Comparison of ENCODE assay signal across 8 cellular contexts in the genomic region with DNA sequence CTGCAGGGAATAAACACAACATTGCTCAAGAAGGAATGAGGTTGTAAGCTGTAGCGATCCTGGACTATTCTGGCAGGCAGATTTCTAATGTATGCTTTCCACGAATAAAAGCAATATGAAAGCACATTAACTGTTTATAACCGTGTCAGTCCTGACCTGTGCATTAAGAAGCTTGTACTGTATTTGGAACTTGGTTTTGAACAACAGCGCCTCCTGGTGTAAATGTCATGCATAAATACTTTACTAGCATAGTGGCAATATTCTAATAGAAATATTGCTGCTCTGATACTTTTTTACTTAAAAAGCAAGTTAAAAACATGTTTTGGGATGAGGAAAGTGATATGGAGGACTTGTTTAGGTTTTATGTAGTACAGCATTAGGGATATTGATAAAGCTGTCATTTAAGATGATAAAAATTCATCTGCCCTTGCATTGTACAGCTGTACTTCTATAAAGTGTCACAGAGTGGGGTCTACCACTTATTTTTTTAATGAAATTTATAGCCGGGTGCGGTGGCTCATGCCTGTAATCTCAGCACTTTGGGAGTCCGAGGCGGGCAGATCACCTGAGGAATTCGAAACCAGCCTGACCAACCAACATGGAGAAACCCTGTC.
DNase-seq lines count a peak whose midpoint lies in the region; ATAC-seq, FAIRE-seq and TF ChIP-seq lines count a peak whose summit lies in the region.

No MANE protein-coding gene starts in this region.

- peaks cover 8% of the 10 kb centered on the region for H3K4me1 Mint-ChIP-seq in MCF 10A (ENCODE audit: insufficient read depth, unreplicated experiment)

- no peaks in the 10 kb centered on the region for H3K9me3 Mint-ChIP-seq in MCF 10A (ENCODE audit: unreplicated experiment)

- no peaks in the 10 kb centered on the region for H3K27me3 Mint-ChIP-seq in MCF 10A (ENCODE audit: insufficient read depth, unreplicated experiment)

- H3K36me3 Mint-ChIP-seq in MCF 10A (ENCODE audit: insufficient read depth, unreplicated experiment) = peaks cover 17% of the 10 kb centered on the region

- H3K4me1 ChIP-seq in keratinocyte (ENCODE audit: control insufficient read depth, extremely low read depth, insufficient read depth, low read length) = peaks cover 11% of the 10 kb centered on the region

- FAIRE-seq in keratinocyte (lab: Jason Lieb, UNC) = peak; percentile 69

- no peaks in the 10 kb centered on the region for H3K9me1 ChIP-seq in keratinocyte (ENCODE audit: control insufficient read depth, extremely low read depth, insufficient read depth, low read length)

- intact Hi-C loops in MCF 10A (cut with micrococcal nuclease) = loop anchor here (1.0 kb wide), 2 partner anchors 81 to 137 kb away; no protein-coding TSS in a partner anchor

- peak; percentile 56 for TF ChIP-seq CTCF in MCF 10A (IDR thresholded peaks at IDR 0.05; ENCODE audit: unreplicated experiment)
- peak in 2 of 3 experiments; percentile 58 to 66 for TF ChIP-seq CTCF in keratinocyte (optimal IDR thresholded peaks at IDR 0.05 in 1 of 3, IDR thresholded peaks at IDR 0.05 in 1 of 3, conservative IDR thresholded peaks at IDR 0.05 in 1 of 3; ENCODE audit: extremely low read depth in 1 of 3, insufficient read depth in 2 of 3, low read length in 3 of 3)

- no peak overlapping the region for H3K4me3 ChIP-seq in keratinocyte (ENCODE audit: control insufficient read depth in 2 of 3, extremely low read depth in 1 of 3, insufficient read depth in 2 of 3, low read depth in 1 of 3, low read length in 3 of 3)

- no peak overlapping the region for H3K27ac Mint-ChIP-seq in MCF 10A (ENCODE audit: low read depth, unreplicated experiment)

- no peaks in the 10 kb centered on the region for H3K79me2 ChIP-seq in keratinocyte (ENCODE audit: control insufficient read depth, insufficient read depth, low read length)

- no peaks in the 10 kb centered on the region for H4K20me1 ChIP-seq in keratinocyte (ENCODE audit: control insufficient read depth, extremely low read depth, insufficient read depth, low read length)

- no peaks in the 10 kb centered on the region for H3K9me3 ChIP-seq in keratinocyte (ENCODE audit: control insufficient read depth, low read depth, low read length)

- POLR2A ChIA-PET in MCF 10A (lab: Yijun Ruan, JAX) = interaction anchor here (0.7 to 1.2 kb wide), 4 partner anchors 8 to 138 kb away, joined by 3 to 5 read pairs (median 4); a partner anchor contains a TSS

- H3K27me3 ChIP-seq in keratinocyte (ENCODE audit: control insufficient read depth, extremely low read depth, insufficient read depth, low read length) = no peaks in the 10 kb centered on the region

- H3K9ac ChIP-seq in keratinocyte (ENCODE audit: control insufficient read depth, extremely low read depth, insufficient read depth, low read length) = no peak overlapping the region

- no peak overlapping the region for H3K27ac ChIP-seq in keratinocyte (ENCODE audit: control insufficient read depth, insufficient read depth, low read length)

- peak overlapping the region; percentile 60 for H3K4me2 ChIP-seq in keratinocyte (ENCODE audit: control insufficient read depth, extremely low read depth, insufficient read depth, low read depth, low read length)

- DNase-seq in activated T-cell treated with anti-CD3 and anti-CD28 coated beads for 1 hour (ENCODE audit: low read depth) (peak; percentile 11), Kasumi-1 (lab: John Stamatoyannopoulos, UW) (peak; percentile 82 to 87), RPMI8226 (peak; percentile 67), MCF 10A (ENCODE audit: unreplicated experiment) (peak; percentile 79), keratinocyte (ENCODE audit: low read depth, low spot score) (peak; percentile 33)
- no peak for DNase-seq in activated T-cell treated with anti-CD3 and anti-CD28 coated beads, Interleukin-2, amount 50 U/mL, for 48 hours
- peak in 2 of 3 donors; percentile 17 to 51 for DNase-seq in stimulated activated CD4-positive, alpha-beta T cell treated with anti-CD3 and anti-CD28 coated beads, TNF-alpha, amount 100 ng/mL, for 48 hours (ENCODE audit: low read depth in 3 of 3)

- CTCF ChIA-PET in MCF 10A (lab: Yijun Ruan, JAX) = interaction anchor here (0.6 to 5.6 kb wide), 21 partner anchors 10 to 699 kb away, joined by 3 to 81 read pairs (median 4); a partner anchor contains a TSS

- no TSS peak for BruUV-seq in MCF 10A (replicated peaks; lab: Mats Ljungman, UMichigan)

- no peaks in the 10 kb centered on the region for H3K36me3 ChIP-seq in keratinocyte (ENCODE audit: control insufficient read depth in 2 of 2, extremely low read depth in 1 of 2, insufficient read depth in 2 of 2, low read length in 2 of 2)

- no peak overlapping the region for H2AFZ ChIP-seq in keratinocyte (ENCODE audit: control insufficient read depth, low read length)

- H3K4me3 Mint-ChIP-seq in MCF 10A (ENCODE audit: unreplicated experiment) = no peak overlapping the region

- dilution Hi-C loops in keratinocyte (cut with MboI; ENCODE audit: extremely low pct_ligation_motif_present, low sequenced_read_pairs) = no loop called here

- no peak for ATAC-seq in GM21529 (IDR thresholded peaks at IDR 0.05; ENCODE audit: unreplicated experiment)

Comparison
In these comparisons a context has a peak if more than half of its experiments do, and no peak if none do; other contexts are left out.
1. DNase-seq: peak in activated T-cell treated with anti-CD3 and anti-CD28 coated beads for 1 hour (single experiment), Kasumi-1 (2 of 2), RPMI8226 (single experiment), MCF 10A (single experiment), keratinocyte (single experiment) and stimulated activated CD4-positive, alpha-beta T cell treated with anti-CD3 and anti-CD28 coated beads, TNF-alpha, amount 100 ng/mL, for 48 hours (2 of 3); none in activated T-cell treated with anti-CD3 and anti-CD28 coated beads, Interleukin-2, amount 50 U/mL, for 48 hours (0 of 2).